In genomic region chr11:67372232-67372992, GRCh38 we compare ENCODE assay signal across 6 cellular contexts. TPM values are rescaled to one million over a fixed set of nuclear protein-coding genes. Genes with fewer than 3 reads are reported as not detected.
DNase-seq lines count a peak whose midpoint lies in the region; ATAC-seq and TF ChIP-seq lines count a peak whose summit lies in the region.

No MANE protein-coding gene starts in this region.

- peaks cover 39% of the 10 kb centered on the region for H3K4me1 ChIP-seq in body of pancreas

- no peaks in the 10 kb centered on the region for H3K27me3 ChIP-seq in body of pancreas

- H3K4me1 Mint-ChIP-seq in natural killer cell treated with Interleukin-12 subunit alpha and Interleukin-12 subunit beta and Interleukin-15 and Interleukin-18, amount 100 ng/mL, for 72 hours (ENCODE audit: low read depth in 2 of 2): peaks cover 45 to 53% of the 10 kb centered on the region in 2 donors

- no peaks in the 10 kb centered on the region for H3K9me3 Mint-ChIP-seq in natural killer cell treated with Interleukin-12 subunit alpha and Interleukin-12 subunit beta and Interleukin-15 and Interleukin-18, amount 100 ng/mL, for 72 hours

- peak overlapping the region; percentile 86 for H3K4me3 Mint-ChIP-seq in natural killer cell treated with Interleukin-12 subunit alpha and Interleukin-12 subunit beta and Interleukin-15 and Interleukin-18, amount 100 ng/mL, for 72 hours

- no peaks in the 10 kb centered on the region for H3K9me3 ChIP-seq in body of pancreas

- peak in 1 of 3 donors; percentile 27 for TF ChIP-seq POLR2A in body of pancreas (IDR thresholded peaks at IDR 0.05)

- in situ Hi-C loops in GM13976 (cut with MboI; ENCODE audit: low sequenced_read_pairs, unreplicated experiment): no loop called here

- no peaks in the 10 kb centered on the region for H3K36me3 Mint-ChIP-seq in natural killer cell treated with Interleukin-12 subunit alpha and Interleukin-12 subunit beta and Interleukin-15 and Interleukin-18, amount 100 ng/mL, for 72 hours

- peak overlapping the region; percentile 89 to 95 (median 92) for H3K27ac ChIP-seq in body of pancreas

- no peaks in the 10 kb centered on the region for H3K36me3 ChIP-seq in body of pancreas (replicated peaks in 1 of 2; ENCODE audit: insufficient read depth in 1 of 2, low read depth in 2 of 2)

- 1 to 15% methylated on average over 4 to 75 of the region's 81 CpGs for WGBS in body of pancreas, 2 donors

- peaks cover 14 to 16% of the 10 kb centered on the region in 2 donors for H3K27me3 Mint-ChIP-seq in natural killer cell treated with Interleukin-12 subunit alpha and Interleukin-12 subunit beta and Interleukin-15 and Interleukin-18, amount 100 ng/mL, for 72 hours

- intact Hi-C loops in body of pancreas (cut with DNase I): no loop called here

- peak; percentile 64 for DNase-seq in GM13976 (ENCODE audit: low spot score)
- peak in 2 of 4 donors; percentile 40 to 47 for DNase-seq in body of pancreas
- DNase-seq in natural killer cell treated with Interleukin-12 subunit alpha and Interleukin-12 subunit beta and Interleukin-15 and Interleukin-18, amount 100 ng/mL, for 72 hours (ENCODE audit: low spot score): no peak
- DNase-seq in DMS 273 (lab: John Stamatoyannopoulos, UW; ENCODE audit: unreplicated experiment): no peak
- no peak for DNase-seq in activated CD4-positive, CD25-positive, alpha-beta regulatory T cell (lab: John Stamatoyannopoulos, UW)

- ATAC-seq in body of pancreas (peak; percentile 7), GM21576 (IDR thresholded peaks at IDR 0.05; ENCODE audit: unreplicated experiment) (no peak)
- peak in 1 of 2 donors; percentile 8 for ATAC-seq in natural killer cell treated with Interleukin-12 subunit alpha and Interleukin-12 subunit beta and Interleukin-15 and Interleukin-18, amount 100 ng/mL, for 72 hours

- no peak overlapping the region for H3K27ac Mint-ChIP-seq in natural killer cell treated with Interleukin-12 subunit alpha and Interleukin-12 subunit beta and Interleukin-15 and Interleukin-18, amount 100 ng/mL, for 72 hours

- TF ChIP-seq CTCF in GM13976 (IDR thresholded peaks at IDR 0.05; ENCODE audit: borderline replicate concordance, control extremely low read depth, extremely low read depth, insufficient read depth, missing control alignments) (no peak), body of pancreas (IDR thresholded peaks at IDR 0.05) (no peak)

- H3K4me3 ChIP-seq in body of pancreas: peak overlapping the region; percentile 34 to 50

RNA-seq across cellular contexts. Expression of gene CLCF1, which starts 1.0 kb away (rescaled TPM):
- 10 to 100 TPM in 1 of 2 donors, 1 to 10 TPM in 1; 2.3 to 14.5 TPM for total RNA-seq in body of pancreas
- 1 to 10 TPM; 1.4 to 3.3 TPM for total RNA-seq in natural killer cell treated with Interleukin-12 subunit alpha and Interleukin-12 subunit beta and Interleukin-15 and Interleukin-18, amount 100 ng/mL, for 72 hours

RNA-seq across cellular contexts. Expression of gene POLD4, which starts 19.1 kb away (rescaled TPM):
- total RNA-seq in body of pancreas: 100 to 1,000 TPM in 1 of 2 donors, 10 to 100 TPM in 1; 82.1 to 103 TPM
- 10 to 100 TPM; 25.7 to 46.4 TPM for total RNA-seq in natural killer cell treated with Interleukin-12 subunit alpha and Interleukin-12 subunit beta and Interleukin-15 and Interleukin-18, amount 100 ng/mL, for 72 hours

RNA-seq across cellular contexts. Expression of gene RAD9A, which starts 19.4 kb away (rescaled TPM):
- total RNA-seq in body of pancreas: 10 to 100 TPM; 22.6 to 49.4 TPM
- total RNA-seq in natural killer cell treated with Interleukin-12 subunit alpha and Interleukin-12 subunit beta and Interleukin-15 and Interleukin-18, amount 100 ng/mL, for 72 hours: 10 to 100 TPM; 25.9 to 47.8 TPM

RNA-seq across cellular contexts. Expression of gene PPP1CA, which starts 29.2 kb away (rescaled TPM):
- total RNA-seq in body of pancreas: 100 to 1,000 TPM in 1 of 2 donors, 10 to 100 TPM in 1; 81.1 to 104 TPM
- 100 to 1,000 TPM; 317 to 378 TPM for total RNA-seq in natural killer cell treated with Interleukin-12 subunit alpha and Interleukin-12 subunit beta and Interleukin-15 and Interleukin-18, amount 100 ng/mL, for 72 hours

RNA-seq across cellular contexts. Expression of gene TBC1D10C, which starts 31.5 kb away (rescaled TPM):
- 1 to 10 TPM; 1.6 to 4.3 TPM for total RNA-seq in body of pancreas
- total RNA-seq in natural killer cell treated with Interleukin-12 subunit alpha and Interleukin-12 subunit beta and Interleukin-15 and Interleukin-18, amount 100 ng/mL, for 72 hours: 10 to 100 TPM; 79.5 to 88.8 TPM
